In the genomic region with DNA sequence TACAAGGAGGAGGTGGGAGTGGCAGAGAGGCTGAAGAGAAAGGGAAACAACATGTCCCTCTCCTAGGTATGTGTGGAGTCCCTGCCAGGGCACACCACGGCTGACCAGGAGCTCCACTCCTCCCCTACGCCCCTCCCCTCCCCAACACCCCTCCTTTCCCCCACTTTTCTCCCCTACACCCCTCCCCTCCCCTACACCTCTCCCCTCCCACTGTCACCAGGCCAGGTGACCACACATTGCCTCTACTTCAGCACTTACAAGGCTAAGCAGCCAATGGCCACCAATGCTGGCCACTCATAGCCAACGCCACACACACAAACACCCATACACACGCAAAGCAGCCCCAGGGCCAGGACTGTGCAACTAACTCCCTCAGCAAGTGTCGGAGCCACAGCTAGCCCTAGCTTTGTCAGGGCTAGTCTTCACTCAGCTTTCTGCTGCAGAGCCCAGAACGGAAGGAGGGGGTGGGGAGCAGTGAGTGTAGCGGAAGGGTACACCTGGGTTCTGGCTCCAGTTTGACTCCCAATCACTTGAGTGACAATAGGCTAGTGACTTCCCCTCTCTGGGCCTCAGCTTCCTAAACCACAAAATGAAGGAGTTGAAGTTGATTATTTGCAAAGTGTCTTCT, we compare ENCODE assay signal across 8 cellular contexts. TPM values are rescaled to one million over a fixed set of nuclear protein-coding genes. Genes with fewer than 3 reads are reported as not detected.
A peak's percentile ranks its signal among the peaks of the same experiment; 100 is the strongest.
DNase-seq lines count a peak whose midpoint lies in the region; ATAC-seq and TF ChIP-seq lines count a peak whose summit lies in the region.

No MANE protein-coding gene starts in this region.

- no peaks in the 10 kb centered on the region for H3K9me3 ChIP-seq in CD8-positive, alpha-beta T cell (ENCODE audit: low read length)
- H3K9me3 ChIP-seq in psoas muscle, result no peaks in the 10 kb centered on the region
- no peaks in the 10 kb centered on the region for H3K9me3 ChIP-seq in PC-9 (ENCODE audit: insufficient read depth, low read depth)

- WGBS in psoas muscle, 3 donors, result 60 to 68% (median 64%) methylated on average over 7 of the region's 7 CpGs

- intact Hi-C loops in CD8-positive, alpha-beta T cell (cut with DNase I, micrococcal nuclease), result no loop called here
- intact Hi-C loops in psoas muscle (cut with DNase I), result no loop called here
- intact Hi-C loops in PC-9 (cut with micrococcal nuclease; ENCODE audit: unreplicated experiment), result no loop called here

- H3K4me1 ChIP-seq in CD8-positive, alpha-beta T cell (ENCODE audit: insufficient read depth, low read length), result peaks cover 16% of the 10 kb centered on the region
- H3K4me1 ChIP-seq in psoas muscle, result peaks cover 76% of the 10 kb centered on the region
- peaks cover 40% of the 10 kb centered on the region for H3K4me1 ChIP-seq in PC-9 (replicated peaks; ENCODE audit: insufficient read depth)

- H3K27ac ChIP-seq in CD8-positive, alpha-beta T cell (ENCODE audit: low read depth, low read length), result no peak overlapping the region
- peak overlapping the region; percentile 96 for H3K27ac ChIP-seq in RWPE1
- peak overlapping the region; percentile 69 for H3K27ac ChIP-seq in psoas muscle
- H3K27ac ChIP-seq in PC-9, result no peak overlapping the region

- H3K4me3 ChIP-seq in CD8-positive, alpha-beta T cell (ENCODE audit: low read depth, low read length), result no peak overlapping the region
- H3K4me3 ChIP-seq in psoas muscle (peak overlapping the region; percentile 35), PC-9 (no peak overlapping the region)

- no peaks in the 10 kb centered on the region for H3K9me3 Mint-ChIP-seq in CD8-positive, alpha-beta T cell
- H3K9me3 Mint-ChIP-seq in activated naive CD8-positive, alpha-beta T cell treated with anti-CD3 and anti-CD28 coated beads for 36 hours, result no peaks in the 10 kb centered on the region

- H3F3A ChIP-seq in PC-9 (ENCODE audit: insufficient read depth, low read depth), result peaks cover 35% of the 10 kb centered on the region

- peaks cover 2% of the 10 kb centered on the region for H3K27me3 Mint-ChIP-seq in CD8-positive, alpha-beta T cell (ENCODE audit: low read depth)
- peaks cover 4% of the 10 kb centered on the region for H3K27me3 Mint-ChIP-seq in activated naive CD8-positive, alpha-beta T cell treated with anti-CD3 and anti-CD28 coated beads for 36 hours

- CTCF ChIA-PET in CD8-positive, alpha-beta T cell (lab: Charles Lee), result interaction anchor here (0.7 to 3.5 kb wide), 9 partner anchors 9 to 112 kb away, joined by 3 to 10 read pairs (median 4); a partner anchor contains a TSS
- CTCF ChIA-PET in RWPE1 (lab: Yijun Ruan, JAX) (no interaction called here), PC-9 (lab: Charles Lee) (no interaction called here)

- no peaks in the 10 kb centered on the region for H3K27me3 ChIP-seq in CD8-positive, alpha-beta T cell (ENCODE audit: insufficient read depth, low read length)
- H3K27me3 ChIP-seq in psoas muscle (ENCODE audit: insufficient read depth in 3 of 3, low read length in 2 of 3), result no peaks in the 10 kb centered on the region
- H3K27me3 ChIP-seq in PC-9 (ENCODE audit: insufficient read depth, low read depth), result no peaks in the 10 kb centered on the region

- no peak overlapping the region for H2AFZ ChIP-seq in PC-9

- TF ChIP-seq CTCF in CD8-positive, alpha-beta T cell (IDR thresholded peaks at IDR 0.05), result no peak
- no peak for TF ChIP-seq CTCF in RWPE1 (conservative IDR thresholded peaks at IDR 0.05; ENCODE audit: low read depth)
- no peak for TF ChIP-seq CTCF in psoas muscle (IDR thresholded peaks at IDR 0.05)
- TF ChIP-seq CTCF in PC-9 (conservative IDR thresholded peaks at IDR 0.05), result no peak

- peak in 6 of 7 experiments; percentile 29 to 67 (median 44) for DNase-seq in CD8-positive, alpha-beta T cell
- DNase-seq in RWPE1 (ENCODE audit: low spot score), result no peak
- peak; percentile 59 for DNase-seq in activated naive CD8-positive, alpha-beta T cell treated with anti-CD3 and anti-CD28 coated beads for 36 hours
- DNase-seq in psoas muscle, result peak in 1 of 2 donors; percentile 52
- no peak for DNase-seq in DMS153 treated with DMSO at 0.1 percent for 48 hours (lab: John Stamatoyannopoulos, UW; ENCODE audit: unreplicated experiment)
- no peak for DNase-seq in NCI-H69 (lab: John Stamatoyannopoulos, UW)
- no peak for DNase-seq in HuH-7.5 (ENCODE audit: low spot score)
- no peak for DNase-seq in PC-9

- peak overlapping the region; percentile 11 for H3K27ac Mint-ChIP-seq in CD8-positive, alpha-beta T cell
- H3K27ac Mint-ChIP-seq in activated naive CD8-positive, alpha-beta T cell treated with anti-CD3 and anti-CD28 coated beads for 36 hours, result peak overlapping the region; percentile 65

- POLR2A ChIA-PET in CD8-positive, alpha-beta T cell (lab: Charles Lee), result interaction anchor here (0.6 to 1.1 kb wide), 3 partner anchors 8 to 113 kb away, joined by 3 read pairs; no protein-coding TSS in a partner anchor
- POLR2A ChIA-PET in RWPE1 (lab: Yijun Ruan, JAX; ENCODE audit: low non-redundant PET), result no interaction called here
- POLR2A ChIA-PET in PC-9 (lab: Charles Lee; ENCODE audit: unreplicated experiment), result interaction anchor here (0.5 to 0.6 kb wide), 2 partner anchors 8 to 27 kb away, joined by 6 to 10 read pairs; a partner anchor contains a TSS

- H3K36me3 ChIP-seq in CD8-positive, alpha-beta T cell (ENCODE audit: insufficient read depth, low read length), result no peaks in the 10 kb centered on the region
- peaks cover 0 to 13% of the 10 kb centered on the region in 2 donors for H3K36me3 ChIP-seq in psoas muscle (ENCODE audit: insufficient read depth in 1 of 2, low read depth in 1 of 2)
- H3K36me3 ChIP-seq in PC-9 (ENCODE audit: low read depth), result no peaks in the 10 kb centered on the region

- H3K4me3 Mint-ChIP-seq in CD8-positive, alpha-beta T cell, result peak overlapping the region; percentile 33
- H3K4me3 Mint-ChIP-seq in activated naive CD8-positive, alpha-beta T cell treated with anti-CD3 and anti-CD28 coated beads for 36 hours, result peak overlapping the region; percentile 59

- peak; percentile 79 for ATAC-seq in CD8-positive, alpha-beta T cell
- peak in 1 of 4 donors; percentile 12 for ATAC-seq in psoas muscle

- no peak overlapping the region for H3K4me2 ChIP-seq in PC-9

- no peaks in the 10 kb centered on the region for H3K36me3 Mint-ChIP-seq in CD8-positive, alpha-beta T cell
- no peaks in the 10 kb centered on the region for H3K36me3 Mint-ChIP-seq in activated naive CD8-positive, alpha-beta T cell treated with anti-CD3 and anti-CD28 coated beads for 36 hours

- no peaks in the 10 kb centered on the region for H4K20me1 ChIP-seq in PC-9 (ENCODE audit: insufficient read depth)

- no TSS peak for BruUV-seq in PC-9 (replicated peaks; lab: Mats Ljungman, UMichigan)

- H3K9me2 ChIP-seq in PC-9 (ENCODE audit: insufficient read depth), result no peaks in the 10 kb centered on the region

- H3K79me2 ChIP-seq in PC-9 (ENCODE audit: low read depth), result peaks cover 62% of the 10 kb centered on the region

- H3K4me1 Mint-ChIP-seq in CD8-positive, alpha-beta T cell (ENCODE audit: low read depth), result peaks cover 12% of the 10 kb centered on the region
- peaks cover 21% of the 10 kb centered on the region for H3K4me1 Mint-ChIP-seq in activated naive CD8-positive, alpha-beta T cell treated with anti-CD3 and anti-CD28 coated beads for 36 hours

RNA-seq across cellular contexts. Expression of a gene that starts 8.2 kb away (rescaled TPM):
- total RNA-seq in CD8-positive, alpha-beta T cell, result not detected
- total RNA-seq in activated naive CD8-positive, alpha-beta T cell treated with anti-CD3 and anti-CD28 coated beads for 36 hours, result 1 to 10 TPM; 1.7 to 1.9 TPM
- total RNA-seq in psoas muscle, result 100 to 1,000 TPM; 109 to 151 (median 128) TPM
- 10 to 100 TPM; 69.5 to 92.6 (median 92.0) TPM for polyA plus RNA-seq in psoas muscle
- 154 and 170 TPM in 2 replicates for total RNA-seq in PC-9 (2021)

RNA-seq across cellular contexts. Expression of a gene that starts 26.7 kb away (rescaled TPM):
- 100 to 1,000 TPM; 338 to 343 TPM for total RNA-seq in CD8-positive, alpha-beta T cell
- total RNA-seq in activated naive CD8-positive, alpha-beta T cell treated with anti-CD3 and anti-CD28 coated beads for 36 hours, result 100 to 1,000 TPM; 221 to 223 TPM
- total RNA-seq in psoas muscle, result 100 to 1,000 TPM in 3 of 4 donors, 10 to 100 TPM in 1; 67.3 to 279 (median 220) TPM
- 100 to 1,000 TPM in 1 of 3 donors, 10 to 100 TPM in 2; 95.6 to 111 (median 97.8) TPM for polyA plus RNA-seq in psoas muscle
- total RNA-seq in PC-9 (2021), result 65.2 and 74.6 TPM in 2 replicates

RNA-seq across cellular contexts. Expression of a gene that starts 43.8 kb away (rescaled TPM):
- total RNA-seq in CD8-positive, alpha-beta T cell, result 1 to 10 TPM; 8.3 to 9.0 TPM
- total RNA-seq in activated naive CD8-positive, alpha-beta T cell treated with anti-CD3 and anti-CD28 coated beads for 36 hours, result 1 to 10 TPM; 3.4 to 5.6 TPM
- total RNA-seq in psoas muscle, result 100 to 1,000 TPM in 2 of 4 donors, 10 to 100 TPM in 2; 41.1 to 116 (median 89.6) TPM
- 10 to 100 TPM; 51.7 to 62.7 (median 61.0) TPM for polyA plus RNA-seq in psoas muscle
- 39.4 and 55.1 TPM in 2 replicates for total RNA-seq in PC-9 (2021)

Comparison
In these comparisons a context has a peak if more than half of its experiments do, and no peak if none do; other contexts are left out.
1. DNase-seq: peak in CD8-positive, alpha-beta T cell (6 of 7) and activated naive CD8-positive, alpha-beta T cell treated with anti-CD3 and anti-CD28 coated beads for 36 hours (single experiment); none in RWPE1 (single experiment), DMS153 treated with DMSO at 0.1 percent for 48 hours (single experiment), NCI-H69 (single experiment), HuH-7.5 (single experiment) and PC-9 (0 of 2).
2. H3K27ac ChIP-seq: peak in RWPE1 (single experiment) and psoas muscle (single experiment); none in CD8-positive, alpha-beta T cell (single experiment) and PC-9 (single experiment).
3. RNA of a gene that starts 8.2 kb away (total RNA-seq): 154 to 170 TPM in PC-9 and 109 to 151 TPM in psoas muscle; 1.7 to 1.9 TPM in activated naive CD8-positive, alpha-beta T cell treated with anti-CD3 and anti-CD28 coated beads for 36 hours and not detected in CD8-positive, alpha-beta T cell; every median in the first group is over 10 times any median in the second.